8 cellular contexts compared by ENCODE assay signal in genomic region chr19:11125994-11126685, GRCh38. TPM values are rescaled to one million over a fixed set of nuclear protein-coding genes. Genes with fewer than 3 reads are reported as not detected.
DNase-seq lines count a peak whose midpoint lies in the region; ATAC-seq and TF ChIP-seq lines count a peak whose summit lies in the region.

No MANE protein-coding gene starts in this region.

- peaks cover 4% of the 10 kb centered on the region for H3K4me1 ChIP-seq in CD4-positive, CD25-positive, alpha-beta regulatory T cell (ENCODE audit: control insufficient read depth, insufficient read depth, low read length, poor library complexity, severe bottlenecking)
- H3K4me1 ChIP-seq in Peyer's patch = peaks cover 0 to 7% (median 0%) of the 10 kb centered on the region in 4 donors
- H3K4me1 ChIP-seq in neural progenitor cell = no peaks in the 10 kb centered on the region

- no peaks in the 10 kb centered on the region for H3K27me3 ChIP-seq in CD4-positive, CD25-positive, alpha-beta regulatory T cell (ENCODE audit: control insufficient read depth, insufficient read depth, low read length)
- no peaks in the 10 kb centered on the region for H3K27me3 ChIP-seq in Peyer's patch
- H3K27me3 ChIP-seq in neural progenitor cell = no peaks in the 10 kb centered on the region

- TF ChIP-seq CTCF in HFFc6 (IDR thresholded peaks at IDR 0.05) (peak; percentile 91), Peyer's patch (IDR thresholded peaks at IDR 0.05) (peak; percentile 62 to 78 (median 67)), fibroblast of mammary gland (conservative IDR thresholded peaks at IDR 0.05; ENCODE audit: control insufficient read depth, insufficient read depth, low read depth, low read length) (peak; percentile 72), neural progenitor cell (IDR thresholded peaks at IDR 0.05) (peak; percentile 87)

- no peak overlapping the region for H3K4me2 ChIP-seq in neural progenitor cell

- no peaks in the 10 kb centered on the region for H3K27me3 Mint-ChIP-seq in CD4-positive, CD25-positive, alpha-beta regulatory T cell
- peaks cover 1% of the 10 kb centered on the region; the same call in 1 of the 2 replicates for H3K27me3 Mint-ChIP-seq in HFFc6 (ENCODE audit: insufficient read depth)
- H3K27me3 Mint-ChIP-seq in neural progenitor cell (ENCODE audit: insufficient read depth, low read depth) = no peaks in the 10 kb centered on the region

- TF ChIP-seq POLR2A in Peyer's patch (IDR thresholded peaks at IDR 0.05) = no peak

- no peaks in the 10 kb centered on the region for H3K9me3 ChIP-seq in CD4-positive, CD25-positive, alpha-beta regulatory T cell (ENCODE audit: control insufficient read depth in 2 of 2, low read length in 2 of 2)
- H3K9me3 ChIP-seq in Peyer's patch = no peaks in the 10 kb centered on the region
- no peaks in the 10 kb centered on the region for H3K9me3 ChIP-seq in neural progenitor cell (ENCODE audit: low read depth)

- ATAC-seq in CD4-positive, CD25-positive, alpha-beta regulatory T cell (ENCODE audit: low read depth in 2 of 2) = peak; percentile 63
- ATAC-seq in GM21515 (IDR thresholded peaks at IDR 0.05; ENCODE audit: unreplicated experiment) = no peak

- peaks cover 5% of the 10 kb centered on the region for H3K79me2 ChIP-seq in neural progenitor cell (ENCODE audit: low read depth)

- H4K20me1 ChIP-seq in neural progenitor cell (ENCODE audit: low read depth) = peaks cover 41% of the 10 kb centered on the region

- no peak overlapping the region for H3K9ac ChIP-seq in neural progenitor cell

- H3K27ac Mint-ChIP-seq in CD4-positive, CD25-positive, alpha-beta regulatory T cell = peak overlapping the region in 2 of 3 donors; percentile 52 to 54
- H3K27ac Mint-ChIP-seq in HFFc6 (0 out of 2 replicates have a peak overlapping the region, but pooled peaks have one; percentile 24), neural progenitor cell (no peak overlapping the region)

- peak; percentile 54 to 71 (median 65) for DNase-seq in CD4-positive, CD25-positive, alpha-beta regulatory T cell
- peak; percentile 56 for DNase-seq in HFFc6
- DNase-seq in Peyer's patch = peak; percentile 81 to 92 (median 82)
- peak; percentile 85 to 87 for DNase-seq in activated T-cell treated with anti-CD3 and anti-CD28 coated beads, Interleukin-2, amount 50 U/mL, for 48 hours
- peak; percentile 69 for DNase-seq in fibroblast of mammary gland (ENCODE audit: low read depth)
- peak; percentile 83 for DNase-seq in neural progenitor cell (ENCODE audit: low spot score)
- peak in 41 of 49 donors; percentile 1 to 78 (median 42) for DNase-seq in substantia nigra (lab: John Stamatoyannopoulos, UW)

- no peak overlapping the region for H3K4me3 ChIP-seq in CD4-positive, CD25-positive, alpha-beta regulatory T cell (ENCODE audit: low read depth, low read length)
- H3K4me3 ChIP-seq in Peyer's patch (no peak overlapping the region), fibroblast of mammary gland (ENCODE audit: control insufficient read depth, low read depth, low read length) (no peak overlapping the region), neural progenitor cell (no peak overlapping the region)

- H3K4me1 Mint-ChIP-seq in CD4-positive, CD25-positive, alpha-beta regulatory T cell = peaks cover 0 to 9% (median 3%) of the 10 kb centered on the region in 4 donors
- H3K4me1 Mint-ChIP-seq in HFFc6 (ENCODE audit: low read depth) (peaks cover 7% of the 10 kb centered on the region), neural progenitor cell (no peaks in the 10 kb centered on the region)

- no peak overlapping the region for H3K27ac ChIP-seq in CD4-positive, CD25-positive, alpha-beta regulatory T cell (ENCODE audit: insufficient read depth, low read length, poor library complexity, severe bottlenecking)
- no peak overlapping the region for H3K27ac ChIP-seq in Peyer's patch
- H3K27ac ChIP-seq in neural progenitor cell = no peak overlapping the region
- no peak overlapping the region for H3K27ac ChIP-seq in substantia nigra (ENCODE audit: low read depth, low read length, poor library complexity, severe bottlenecking)

- H2AFZ ChIP-seq in neural progenitor cell (replicated peaks) = no peak overlapping the region

- H3K9me3 Mint-ChIP-seq in CD4-positive, CD25-positive, alpha-beta regulatory T cell = no peaks in the 10 kb centered on the region
- H3K9me3 Mint-ChIP-seq in HFFc6 = no peaks in the 10 kb centered on the region
- H3K9me3 Mint-ChIP-seq in neural progenitor cell = no peaks in the 10 kb centered on the region

- peaks cover 40% of the 10 kb centered on the region for H3K36me3 ChIP-seq in CD4-positive, CD25-positive, alpha-beta regulatory T cell (ENCODE audit: control insufficient read depth, insufficient read depth, low read length)
- peaks cover 0 to 97% (median 0%) of the 10 kb centered on the region in 3 donors for H3K36me3 ChIP-seq in Peyer's patch
- H3K36me3 ChIP-seq in neural progenitor cell = peaks cover 21% of the 10 kb centered on the region

- peaks cover 83% of the 10 kb centered on the region for H3F3A ChIP-seq in neural progenitor cell (ENCODE audit: low read depth)

- peaks cover 12% of the 10 kb centered on the region for H3K36me3 Mint-ChIP-seq in CD4-positive, CD25-positive, alpha-beta regulatory T cell
- H3K36me3 Mint-ChIP-seq in HFFc6 (ENCODE audit: low read depth) = peaks cover 15% of the 10 kb centered on the region
- peaks cover 31% of the 10 kb centered on the region for H3K36me3 Mint-ChIP-seq in neural progenitor cell

- H3K4me3 Mint-ChIP-seq in CD4-positive, CD25-positive, alpha-beta regulatory T cell = no peak overlapping the region
- H3K4me3 Mint-ChIP-seq in HFFc6 = no peak overlapping the region
- H3K4me3 Mint-ChIP-seq in neural progenitor cell = no peak overlapping the region

RNA-seq across cellular contexts. Expression of gene SPC24, which starts 29.4 kb away (rescaled TPM):
- 3.2 TPM for total RNA-seq in CD4-positive, CD25-positive, alpha-beta regulatory T cell
- polyA plus RNA-seq in CD4-positive, CD25-positive, alpha-beta regulatory T cell = 1 to 10 TPM in 2 of 4 donors, under 1 TPM in 2; 0.41 to 3.1 (median 0.99) TPM
- total RNA-seq in HFFc6 (2021; fragmentation: NEBNext Ultra II Directional; extraction: Animal tissue kit (Norgen Biotek cat#: 25700)) = 10 to 100 TPM; 21.0 to 54.6 (median 50.3) TPM
- total RNA-seq in Peyer's patch = 10 to 100 TPM in 2 of 4 donors, 1 to 10 TPM in 2; 1.7 to 28.9 (median 8.4) TPM
- 56.7 and 57.1 TPM in 2 replicates for total RNA-seq in neural progenitor cell (ENCODE audit: low replicate concordance)

RNA-seq across cellular contexts. Expression of gene LDLR, which starts 36.9 kb away (rescaled TPM):
- 108 TPM for total RNA-seq in CD4-positive, CD25-positive, alpha-beta regulatory T cell
- polyA plus RNA-seq in CD4-positive, CD25-positive, alpha-beta regulatory T cell = 10 to 100 TPM in 2 of 4 donors, 1 to 10 TPM in 2; 5.1 to 12.7 (median 10.2) TPM
- 10 to 100 TPM; 22.8 to 34.3 (median 28.0) TPM for total RNA-seq in HFFc6 (2021; fragmentation: NEBNext Ultra II Directional; extraction: Animal tissue kit (Norgen Biotek cat#: 25700))
- total RNA-seq in Peyer's patch (100 to 1,000 TPM in 3 of 4 donors, 10 to 100 TPM in 1; 75.7 to 209 (median 156) TPM), neural progenitor cell (ENCODE audit: low replicate concordance) (39.3 and 78.0 TPM in 2 replicates)
